8 cellular contexts compared by ENCODE assay signal in the genomic region with DNA sequence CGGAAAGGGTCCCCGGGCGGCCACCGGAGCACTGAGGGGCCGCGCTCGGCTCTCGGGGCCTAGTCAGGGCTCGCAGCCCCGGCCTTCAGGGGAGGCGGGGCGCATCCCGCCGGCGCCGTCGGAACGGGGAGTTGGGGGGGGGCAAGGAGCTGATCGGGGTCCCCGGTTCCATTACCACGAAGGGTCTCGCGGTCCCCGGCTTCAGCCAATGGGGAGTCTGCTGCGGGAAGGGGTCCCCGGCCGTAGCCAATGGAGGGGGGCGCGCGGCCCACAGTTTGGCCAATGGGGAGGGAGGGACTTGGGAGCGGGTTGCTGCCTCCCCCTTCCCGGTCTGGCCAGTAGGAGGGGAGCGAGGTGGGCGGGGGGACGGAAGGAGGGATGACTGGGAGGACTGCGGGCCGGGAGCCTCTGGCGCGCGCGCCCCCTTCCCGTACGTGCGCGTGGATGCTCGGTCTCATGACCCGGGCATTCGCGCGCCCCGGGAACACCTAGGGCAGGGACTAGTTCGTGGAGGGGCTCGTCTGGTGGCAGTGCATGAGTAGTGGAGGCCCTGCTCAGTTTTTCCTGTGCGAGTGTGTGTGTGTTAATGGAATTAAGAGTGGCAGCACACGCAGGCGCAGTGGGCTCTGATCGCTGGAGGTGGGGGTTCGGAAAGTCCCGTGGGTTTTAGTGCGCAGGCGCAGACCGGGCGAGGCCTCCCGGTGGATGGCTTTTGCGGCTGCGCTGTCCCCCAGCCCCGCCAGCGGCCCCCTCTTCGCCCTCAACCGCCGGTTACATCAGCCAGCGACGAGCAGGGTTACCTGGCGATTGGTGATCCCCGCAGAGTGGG. TPM values are rescaled to one million over a fixed set of nuclear protein-coding genes. Genes with fewer than 3 reads are reported as not detected.
DNase-seq lines count a peak whose midpoint lies in the region; ATAC-seq and TF ChIP-seq lines count a peak whose summit lies in the region.

No MANE protein-coding gene starts in this region.

- H3F3A ChIP-seq in PC-9 (ENCODE audit: insufficient read depth, low read depth), result peaks cover 67% of the 10 kb centered on the region

- no peaks in the 10 kb centered on the region for H3K9me2 ChIP-seq in PC-9 (ENCODE audit: insufficient read depth)

- H3K27me3 ChIP-seq in PC-9 (ENCODE audit: insufficient read depth, low read depth) (no peaks in the 10 kb centered on the region), esophagus (ENCODE audit: control insufficient read depth in 1 of 2, insufficient read depth in 2 of 2, low read length in 2 of 2) (no peaks in the 10 kb centered on the region), muscle layer of colon (ENCODE audit: control insufficient read depth in 1 of 2, insufficient read depth in 2 of 2, low read length in 2 of 2) (no peaks in the 10 kb centered on the region)

- 0 to 1% methylated on average over 67 to 75 of the region's 75 CpGs for WGBS in esophagus, 2 donors

- peak overlapping the region; percentile 97 for H3K4me3 Mint-ChIP-seq in activated T-cell treated with anti-CD3 and anti-CD28 coated beads, Interleukin-2, amount 50 U/mL, for 4 hours

- DNase-seq in DMS79 (lab: John Stamatoyannopoulos, UW), result peak; percentile 94
- DNase-seq in KG1 (lab: John Stamatoyannopoulos, UW), result peak; percentile 95
- peak; percentile 89 to 99 for DNase-seq in PC-9
- peak; percentile 98 for DNase-seq in activated T-cell treated with anti-CD3 and anti-CD28 coated beads, Interleukin-2, amount 50 U/mL, for 4 hours
- DNase-seq in stimulated activated CD8-positive, alpha-beta memory T cell treated with anti-CD3 and anti-CD28 coated beads, Interleukin-4, amount 100 ng/mL, for 48 hours, result peak; percentile 98

- H3K27ac ChIP-seq in PC-9 (peak overlapping the region; percentile 86), esophagus (ENCODE audit: low read depth in 2 of 2, low read length in 1 of 2) (peak overlapping the region; percentile 98 to 99), muscle layer of colon (ENCODE audit: low read depth, low read length) (peak overlapping the region; percentile 96)

- no peaks in the 10 kb centered on the region for H3K9me3 Mint-ChIP-seq in activated T-cell treated with anti-CD3 and anti-CD28 coated beads, Interleukin-2, amount 50 U/mL, for 4 hours

- peaks cover 41% of the 10 kb centered on the region for H3K4me1 Mint-ChIP-seq in activated T-cell treated with anti-CD3 and anti-CD28 coated beads, Interleukin-2, amount 50 U/mL, for 4 hours (ENCODE audit: low read depth)

- peaks cover 21% of the 10 kb centered on the region for H3K4me1 ChIP-seq in PC-9 (replicated peaks; ENCODE audit: insufficient read depth)
- no peaks in the 10 kb centered on the region for H3K4me1 ChIP-seq in esophagus (ENCODE audit: control insufficient read depth in 2 of 2, insufficient read depth in 2 of 2, low read length in 1 of 2)
- peaks cover 23% of the 10 kb centered on the region for H3K4me1 ChIP-seq in muscle layer of colon (ENCODE audit: insufficient read depth, low read length)

- peaks cover 39% of the 10 kb centered on the region for H4K20me1 ChIP-seq in PC-9 (ENCODE audit: insufficient read depth)

- CTCF ChIA-PET in PC-9 (lab: Charles Lee), result no interaction called here

- ATAC-seq in GM21737 (IDR thresholded peaks at IDR 0.05; ENCODE audit: unreplicated experiment), result peak; percentile 62
- peak; percentile 68 to 71 for ATAC-seq in activated T-cell treated with anti-CD3 and anti-CD28 coated beads, Interleukin-2, amount 50 U/mL, for 4 hours

- BruUV-seq in PC-9 (replicated peaks; lab: Mats Ljungman, UMichigan), result no TSS peak

- H3K36me3 Mint-ChIP-seq in activated T-cell treated with anti-CD3 and anti-CD28 coated beads, Interleukin-2, amount 50 U/mL, for 4 hours (ENCODE audit: insufficient read depth), result peaks cover 36% of the 10 kb centered on the region

- H3K27me3 Mint-ChIP-seq in activated T-cell treated with anti-CD3 and anti-CD28 coated beads, Interleukin-2, amount 50 U/mL, for 4 hours (ENCODE audit: low read depth), result no peaks in the 10 kb centered on the region

- H3K36me3 ChIP-seq in PC-9 (ENCODE audit: low read depth), result peaks cover 43% of the 10 kb centered on the region
- H3K36me3 ChIP-seq in esophagus (ENCODE audit: control insufficient read depth in 2 of 2, insufficient read depth in 2 of 2, low read length in 1 of 2), result peaks cover 0 to 16% of the 10 kb centered on the region in 2 donors
- H3K36me3 ChIP-seq in muscle layer of colon (ENCODE audit: insufficient read depth, low read length), result peaks cover 34% of the 10 kb centered on the region

- POLR2A ChIA-PET in PC-9 (lab: Charles Lee; ENCODE audit: unreplicated experiment), result interaction anchor here (0.6 kb wide), 3 partner anchors 55 to 215 kb away, joined by 3 to 7 read pairs (median 6); no protein-coding TSS in a partner anchor

- no peak; the same call in 1 of the 2 replicates for TF ChIP-seq CTCF in PC-9 (conservative IDR thresholded peaks at IDR 0.05)

- H3K9me3 ChIP-seq in PC-9 (ENCODE audit: insufficient read depth, low read depth) (no peaks in the 10 kb centered on the region), esophagus (ENCODE audit: control insufficient read depth in 2 of 2, insufficient read depth in 1 of 2, low read depth in 1 of 2, low read length in 1 of 2) (no peaks in the 10 kb centered on the region), muscle layer of colon (ENCODE audit: low read length) (no peaks in the 10 kb centered on the region)

- H3K4me3 ChIP-seq in PC-9 (peak overlapping the region; percentile 74), esophagus (ENCODE audit: low read depth in 1 of 2, low read length in 2 of 2) (peak overlapping the region; percentile 92 to 96), muscle layer of colon (ENCODE audit: low read depth in 1 of 2, low read length in 2 of 2) (peak overlapping the region; percentile 86 to 92)

- intact Hi-C loops in PC-9 (cut with micrococcal nuclease; ENCODE audit: unreplicated experiment), result loop anchor here (1.0 kb wide), 3 partner anchors 22 to 126 kb away; a partner anchor contains a TSS

- peak overlapping the region; percentile 54 for H2AFZ ChIP-seq in PC-9

- H3K79me2 ChIP-seq in PC-9 (ENCODE audit: low read depth), result peaks cover 84% of the 10 kb centered on the region

- H3K9ac ChIP-seq in muscle layer of colon (ENCODE audit: low read length), result peak overlapping the region; percentile 83

- H3K4me2 ChIP-seq in PC-9, result peak overlapping the region; percentile 86

RNA-seq across cellular contexts. Expression of a gene that starts 1.1 kb away (rescaled TPM):
- 298 and 356 TPM in 2 replicates for total RNA-seq in PC-9 (2021)
- 100 to 1,000 TPM; 315 to 351 (median 325) TPM for total RNA-seq in activated T-cell treated with anti-CD3 and anti-CD28 coated beads, Interleukin-2, amount 50 U/mL, for 4 hours
- 10 to 100 TPM; 37.9 to 82.1 TPM for polyA plus RNA-seq in esophagus

RNA-seq across cellular contexts. Expression of a gene that starts 22.2 kb away (rescaled TPM):
- 342 and 448 TPM in 2 replicates for total RNA-seq in PC-9 (2021)
- 100 to 1,000 TPM; 459 to 515 (median 499) TPM for total RNA-seq in activated T-cell treated with anti-CD3 and anti-CD28 coated beads, Interleukin-2, amount 50 U/mL, for 4 hours
- 100 to 1,000 TPM; 175 to 188 TPM for polyA plus RNA-seq in esophagus

RNA-seq across cellular contexts. Expression of a gene that starts 39.7 kb away (rescaled TPM):
- 105 and 110 TPM in 2 replicates for total RNA-seq in PC-9 (2021)
- 10 to 100 TPM; 35.5 to 41.4 (median 41.0) TPM for total RNA-seq in activated T-cell treated with anti-CD3 and anti-CD28 coated beads, Interleukin-2, amount 50 U/mL, for 4 hours
- 10 to 100 TPM; 19.9 to 42.7 TPM for polyA plus RNA-seq in esophagus

RNA-seq across cellular contexts. Expression of a gene that starts 54.4 kb away (rescaled TPM):
- total RNA-seq in PC-9 (2021), result 8.3 and 10.7 TPM in 2 replicates
- 1 to 10 TPM; 1.0 to 1.4 (median 1.4) TPM for total RNA-seq in activated T-cell treated with anti-CD3 and anti-CD28 coated beads, Interleukin-2, amount 50 U/mL, for 4 hours
- under 1 TPM; 0.25 to 0.69 TPM for polyA plus RNA-seq in esophagus

Comparison
In these comparisons a context has a peak if more than half of its experiments do, and no peak if none do; other contexts are left out.
1. Peak in every context shown above with its lines: DNase-seq, ATAC-seq, H3K4me3 ChIP-seq and H3K27ac ChIP-seq.